Comparison of ENCODE assay signal across 15 cellular contexts in genomic region chr11:134780486-134781155, GRCh38.
A peak's percentile ranks its signal among the peaks of the same experiment; 100 is the strongest.
DNase-seq lines count a peak whose midpoint lies in the region; ATAC-seq and TF ChIP-seq lines count a peak whose summit lies in the region.
"Had no signal": no experiment of that assay in that cellular context is flagged by ENCODE, and none has a peak within 500 bp of the region (broad histone marks: within the 10 kb centered on the region; RNA-seq: fewer than 3 reads in every experiment).

No MANE protein-coding gene starts in this region.

- H3K27ac Mint-ChIP-seq in nephron progenitor cell (no peak overlapping the region), mesothelial cell of epicardium (no peak overlapping the region)

- H3K4me1 ChIP-seq in RWPE2 (ENCODE audit: insufficient read depth, poor library complexity, severe bottlenecking): no peaks in the 10 kb centered on the region
- no peaks in the 10 kb centered on the region for H3K4me1 ChIP-seq in lower lobe of right lung
- H3K4me1 ChIP-seq: BLaER1, SJCRH30 had no signal

- H3K27me3 Mint-ChIP-seq in nephron progenitor cell (ENCODE audit: low read depth, poor library complexity) (peaks cover 71% of the 10 kb centered on the region), mesothelial cell of epicardium (ENCODE audit: low read depth) (no peaks in the 10 kb centered on the region)

- H3K4me1 Mint-ChIP-seq in nephron progenitor cell: peaks cover 20% of the 10 kb centered on the region
- H3K4me1 Mint-ChIP-seq in mesothelial cell of epicardium: peaks cover 42% of the 10 kb centered on the region

- peak; percentile 15 for DNase-seq in COLO829 (ENCODE audit: low spot score)
- no peak for DNase-seq in RWPE2 (ENCODE audit: low spot score)
- DNase-seq in foreskin melanocyte: peak; percentile 5
- DNase-seq in lower lobe of right lung: no peak
- no peak for DNase-seq in nephron progenitor cell
- no peak for DNase-seq in mesothelial cell of epicardium (ENCODE audit: low spot score in 2 of 2, unreplicated experiment in 2 of 2)
- DNase-seq: DMS 273 treated with DMSO at 0.1 percent for 48 hours, NCI-H187, NCI-H446, OCI-M1, SJCRH30 had no signal

- intact Hi-C loops in lower lobe of right lung (cut with DNase I): no loop called here

- H3K4me3 ChIP-seq in RWPE2 (ENCODE audit: severe bottlenecking) (no peak overlapping the region), lower lobe of right lung (no peak overlapping the region)
- H3K4me3 ChIP-seq: BLaER1, SJCRH30 had no signal

- no peak overlapping the region for H3K27ac ChIP-seq in RWPE2 (ENCODE audit: poor library complexity, severe bottlenecking)
- no peak overlapping the region for H3K27ac ChIP-seq in lower lobe of right lung
- H3K27ac ChIP-seq: BLaER1, HL-60, SJCRH30 had no signal

- TF ChIP-seq POLR2A in GM18505 (IDR thresholded peaks at IDR 0.05; ENCODE audit: borderline replicate concordance, extremely low read depth, insufficient read depth, insufficient read length): no peak

- H3K36me3 ChIP-seq in RWPE2 (ENCODE audit: low read depth) (no peaks in the 10 kb centered on the region), lower lobe of right lung (no peaks in the 10 kb centered on the region)
- H3K36me3 ChIP-seq: BLaER1, SJCRH30 had no signal

- H3K27me3 ChIP-seq in RWPE2 (ENCODE audit: insufficient read depth, poor library complexity, severe bottlenecking) (peaks cover 35% of the 10 kb centered on the region), lower lobe of right lung (ENCODE audit: low read depth) (no peaks in the 10 kb centered on the region)
- H3K27me3 ChIP-seq: BLaER1 had no signal

- H3K9me3 Mint-ChIP-seq in nephron progenitor cell (no peaks in the 10 kb centered on the region), mesothelial cell of epicardium (no peaks in the 10 kb centered on the region)

- no peaks in the 10 kb centered on the region for H3K36me3 Mint-ChIP-seq in nephron progenitor cell (ENCODE audit: low read depth)
- H3K36me3 Mint-ChIP-seq in mesothelial cell of epicardium: no peaks in the 10 kb centered on the region

- no peak for TF ChIP-seq CTCF in RWPE2 (IDR thresholded peaks at IDR 0.05; ENCODE audit: poor library complexity, severe bottlenecking)
- TF ChIP-seq CTCF in lower lobe of right lung (IDR thresholded peaks at IDR 0.05): no peak
- TF ChIP-seq CTCF in nephron progenitor cell (IDR thresholded peaks at IDR 0.05): no peak
- no peak for TF ChIP-seq CTCF in mesothelial cell of epicardium (IDR thresholded peaks at IDR 0.05; ENCODE audit: unreplicated experiment)

- H3K4me3 Mint-ChIP-seq in nephron progenitor cell (no peak overlapping the region), mesothelial cell of epicardium (no peak overlapping the region)

- ATAC-seq in RWPE2 (ENCODE audit: low read depth): 0 out of 3 replicates have a peak, but pooled peaks have one; percentile 29
- ATAC-seq in lower lobe of right lung: peak; percentile 48 to 66
- no peak for ATAC-seq in GM18505 (IDR thresholded peaks at IDR 0.05; ENCODE audit: unreplicated experiment)
- ATAC-seq in HG02571 (IDR thresholded peaks at IDR 0.05; ENCODE audit: unreplicated experiment): no peak

- H3K9me3 ChIP-seq in RWPE2 (ENCODE audit: severe bottlenecking): no peaks in the 10 kb centered on the region
- H3K9me3 ChIP-seq in lower lobe of right lung: no peaks in the 10 kb centered on the region
- H3K9me3 ChIP-seq: BLaER1, SJCRH30 had no signal

Comparison
In these comparisons a context has a peak if more than half of its experiments do, and no peak if none do; other contexts are left out.
1. DNase-seq: peak in COLO829 (single experiment) and foreskin melanocyte (single experiment); none in RWPE2 (single experiment), lower lobe of right lung (single experiment), nephron progenitor cell (single experiment) and mesothelial cell of epicardium (0 of 2).
2. ATAC-seq: peak in RWPE2 (single experiment) and lower lobe of right lung (2 of 2); none in GM18505 (single experiment) and HG02571 (single experiment).